Comparison of ENCODE assay signal across 34 cellular contexts in the genomic region with DNA sequence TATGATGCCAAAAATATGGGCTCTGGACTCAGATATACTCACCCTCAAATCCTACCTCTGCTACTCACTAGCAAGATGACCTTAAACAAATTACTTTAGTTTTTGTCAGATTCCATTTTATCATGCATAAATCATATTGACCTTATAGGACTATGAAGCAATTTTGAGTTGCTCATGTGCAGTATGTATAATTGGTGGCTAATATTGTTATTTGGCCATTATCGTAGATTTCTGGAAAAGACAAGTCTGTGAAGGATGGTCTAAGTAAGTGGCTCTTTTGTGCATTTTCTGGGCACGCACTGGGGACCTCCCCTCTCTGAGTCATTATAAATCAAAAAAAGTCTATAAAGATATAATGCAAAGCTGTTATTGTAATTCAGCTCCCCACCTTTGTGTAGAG.
"Had no signal": no experiment of that assay in that cellular context is flagged by ENCODE, and none has a peak within 500 bp of the region (broad histone marks: within the 10 kb centered on the region; RNA-seq: fewer than 3 reads in every experiment).

No MANE protein-coding gene starts in this region.

- H3K4me3 ChIP-seq: MG63 had no signal

- H3K36me3 ChIP-seq: MG63 had no signal

- DNase-seq: Karpas-422, Kasumi-1, MG63, MM.1S, MV-4-11, NCI-H1048, NCI-H1092, NCI-H1092 treated with DMSO at 0.1 percent for 48 hours, NCI-H1105, NCI-H1105 treated with DMSO at 0.1 percent for 48 hours, NCI-H1417, NCI-H1417 treated with DMSO at 0.1 percent for 48 hours, NCI-H1436, NCI-H1436 treated with DMSO at 0.1 percent for 48 hours, NCI-H146, NCI-H1694, NCI-H1694 treated with DMSO at 0.1 percent for 48 hours, NCI-H187, NCI-H187 treated with DMSO at 0.1 percent for 48 hours, NCI-H1930, NCI-H2029, NCI-H2029 treated with DMSO at 0.1 percent for 48 hours, NCI-H2081, NCI-H2081 treated with DMSO at 0.1 percent for 48 hours, NCI-H2107, NCI-H2171, NCI-H2171 treated with DMSO at 0.1 percent for 48 hours, NCI-H2227 treated with DMSO at 0.1 percent for 48 hours, NCI-H226, NCI-H345, NCI-H446, NCI-H446 treated with DMSO at 0.1 percent for 48 hours, NCI-H510A had no signal

- H3K27ac ChIP-seq: KMS-11 had no signal

- H3K9ac ChIP-seq: KMS-11 had no signal

- H3K9me3 ChIP-seq: MG63 had no signal

- H3K27me3 ChIP-seq: MG63 had no signal

- H3K4me2 ChIP-seq: KMS-11 had no signal
